8 cellular contexts compared by ENCODE assay signal in genomic region chr2:16900405-16901025, GRCh38.
DNase-seq lines count a peak whose midpoint lies in the region; ATAC-seq and TF ChIP-seq lines count a peak whose summit lies in the region.

No MANE protein-coding gene starts in this region.

- peak; percentile 83 for ATAC-seq in GM21619 (IDR thresholded peaks at IDR 0.05; ENCODE audit: unreplicated experiment)
- ATAC-seq in IMR-90 (ENCODE audit: low read depth) = no peak
- ATAC-seq in activated CD8-positive, alpha-beta T cell treated with anti-CD3 and anti-CD28 coated beads, Interleukin-2, amount 10 ng/mL, durations not matched to agents 7 days and 5 days = no peak
- no peak for ATAC-seq in GM21528 (IDR thresholded peaks at IDR 0.05; ENCODE audit: low FRiP score, unreplicated experiment)

- no peak overlapping the region for H3K27ac Mint-ChIP-seq in activated CD8-positive, alpha-beta T cell treated with anti-CD3 and anti-CD28 coated beads, Interleukin-2, amount 10 ng/mL, durations not matched to agents 7 days and 5 days
- no peak overlapping the region for H3K27ac Mint-ChIP-seq in neural crest cell (ENCODE audit: unreplicated experiment)

- no peaks in the 10 kb centered on the region for H3K36me3 ChIP-seq in IMR-90 (ENCODE audit: control insufficient read depth, insufficient read depth, low read length)

- no peak overlapping the region for H3K18ac ChIP-seq in IMR-90 (ENCODE audit: low read depth, low read length)

- H2AK5ac ChIP-seq in IMR-90 (ENCODE audit: low read depth, low read length) = no peak overlapping the region

- H3K4me3 Mint-ChIP-seq in activated CD8-positive, alpha-beta T cell treated with anti-CD3 and anti-CD28 coated beads, Interleukin-2, amount 10 ng/mL, durations not matched to agents 7 days and 5 days = no peak overlapping the region
- no peak overlapping the region for H3K4me3 Mint-ChIP-seq in neural crest cell

- no peak overlapping the region for H3K4ac ChIP-seq in IMR-90 (ENCODE audit: low read depth, low read length)

- H3K36me3 Mint-ChIP-seq in activated CD8-positive, alpha-beta T cell treated with anti-CD3 and anti-CD28 coated beads, Interleukin-2, amount 10 ng/mL, durations not matched to agents 7 days and 5 days (ENCODE audit: low read depth) = no peaks in the 10 kb centered on the region
- H3K36me3 Mint-ChIP-seq in neural crest cell (ENCODE audit: low read depth) = no peaks in the 10 kb centered on the region

- dilution Hi-C loops in IMR-90 (cut with HindIII; ENCODE audit: low sequenced_read_pairs, unreplicated experiment) = no loop called here

- intact Hi-C loops in IMR-90 (cut with micrococcal nuclease) = no loop called here

- no peaks in the 10 kb centered on the region for H3K9me3 Mint-ChIP-seq in activated CD8-positive, alpha-beta T cell treated with anti-CD3 and anti-CD28 coated beads, Interleukin-2, amount 10 ng/mL, durations not matched to agents 7 days and 5 days (ENCODE audit: insufficient read depth)
- H3K9me3 Mint-ChIP-seq in neural crest cell = peaks cover 3% of the 10 kb centered on the region

- POLR2A ChIA-PET in IMR-90 (lab: Charles Lee; ENCODE audit: unreplicated experiment) = no interaction called here
- POLR2A ChIA-PET in activated CD8-positive, alpha-beta T cell treated with anti-CD3 and anti-CD28 coated beads, Interleukin-2, amount 10 ng/mL, durations not matched to agents 7 days and 5 days (lab: Charles Lee) = no interaction called here

- H3K79me1 ChIP-seq in IMR-90 (ENCODE audit: low read depth in 1 of 2, low read length in 2 of 2) = no peaks in the 10 kb centered on the region

- H3K56ac ChIP-seq in IMR-90 (ENCODE audit: extremely low read depth, insufficient read depth, low read length) = no peak overlapping the region

- no peaks in the 10 kb centered on the region for H4K20me1 ChIP-seq in IMR-90 (ENCODE audit: insufficient read depth, low read length)

- no peak for TF ChIP-seq RAD21 in IMR-90 (IDR thresholded peaks at IDR 0.05; ENCODE audit: low read length)

- no TSS peak for BruUV-seq in IMR-90 (replicated peaks; lab: Mats Ljungman, UMichigan)

- CTCF ChIA-PET in IMR-90 (lab: Yijun Ruan, JAX) = no interaction called here
- CTCF ChIA-PET in activated CD8-positive, alpha-beta T cell treated with anti-CD3 and anti-CD28 coated beads, Interleukin-2, amount 10 ng/mL, durations not matched to agents 7 days and 5 days (lab: Charles Lee) = no interaction called here

- no peak for TF ChIP-seq POLR2A in IMR-90 (IDR thresholded peaks at IDR 0.05; ENCODE audit: low read depth, low read length)

- peaks cover 5% of the 10 kb centered on the region; the same call in 1 of the 2 replicates for H3K9me3 ChIP-seq in IMR-90 (ENCODE audit: control insufficient read depth, insufficient read depth, low read length)

- H2BK20ac ChIP-seq in IMR-90 (ENCODE audit: low read depth, low read length) = no peak overlapping the region

- in situ Hi-C loops in IMR-90 (cut with MboI; ENCODE audit: low sequenced_read_pairs) = no loop called here

- TF ChIP-seq CTCF in GM12872 (IDR thresholded peaks at IDR 0.05; ENCODE audit: insufficient read depth, low read depth, low read length) (peak; percentile 86), IMR-90 (conservative IDR thresholded peaks at IDR 0.05; ENCODE audit: low read depth, low read length) (peak; percentile 30), neural crest cell (conservative IDR thresholded peaks at IDR 0.05) (peak; percentile 65)

- H3K9me1 ChIP-seq in IMR-90 (ENCODE audit: insufficient read depth, low read length) = no peaks in the 10 kb centered on the region

- H3K14ac ChIP-seq in IMR-90 (replicated peaks; ENCODE audit: low read depth, low read length) = no peak overlapping the region

- H3K9ac ChIP-seq in IMR-90 (ENCODE audit: low read depth, low read length) = no peak overlapping the region

- H2BK5ac ChIP-seq in IMR-90 (ENCODE audit: low read depth, low read length, poor library complexity, severe bottlenecking) = no peak overlapping the region

- H2BK15ac ChIP-seq in IMR-90 (ENCODE audit: low read depth, low read length) = no peak overlapping the region

- no peak overlapping the region for H3K4me2 ChIP-seq in IMR-90 (ENCODE audit: low read depth, low read length)

- no peak overlapping the region for H3K4me3 ChIP-seq in IMR-90 (ENCODE audit: insufficient read depth, low read depth, low read length)

- H3K23ac ChIP-seq in IMR-90 (ENCODE audit: low read depth, low read length) = no peak overlapping the region

- H4K8ac ChIP-seq in IMR-90 (ENCODE audit: low read depth in 2 of 2, low read length in 2 of 2) = no peak overlapping the region

- H3K27me3 Mint-ChIP-seq in activated CD8-positive, alpha-beta T cell treated with anti-CD3 and anti-CD28 coated beads, Interleukin-2, amount 10 ng/mL, durations not matched to agents 7 days and 5 days (ENCODE audit: low read depth) = no peaks in the 10 kb centered on the region
- no peaks in the 10 kb centered on the region for H3K27me3 Mint-ChIP-seq in neural crest cell (ENCODE audit: low read depth)

- WGBS in IMR-90 (ENCODE audit: extremely low coverage in 2 of 2, insufficient read length in 1 of 2), 2 experiments = no CpG with 5 or more reads among the region's 6 CpGs

- H4K91ac ChIP-seq in IMR-90 (ENCODE audit: insufficient read depth, low read depth, low read length) = no peak overlapping the region

- H3K4me1 ChIP-seq in IMR-90 (ENCODE audit: control insufficient read depth, insufficient read depth, low read length) = no peaks in the 10 kb centered on the region

- H2AFZ ChIP-seq in IMR-90 (replicated peaks; ENCODE audit: low read length, poor library complexity) = no peak overlapping the region

- H2AK9ac ChIP-seq in IMR-90 (replicated peaks; ENCODE audit: low read depth, low read length, poor library complexity) = no peak overlapping the region

- H4K5ac ChIP-seq in IMR-90 (ENCODE audit: low read depth, low read length) = no peak overlapping the region

- no peaks in the 10 kb centered on the region for H3K27me3 ChIP-seq in IMR-90 (ENCODE audit: control insufficient read depth, insufficient read depth, low read length)

- H2BK120ac ChIP-seq in IMR-90 (ENCODE audit: low read depth, low read length) = no peak overlapping the region

- no peaks in the 10 kb centered on the region for H3K4me1 Mint-ChIP-seq in activated CD8-positive, alpha-beta T cell treated with anti-CD3 and anti-CD28 coated beads, Interleukin-2, amount 10 ng/mL, durations not matched to agents 7 days and 5 days (ENCODE audit: low read depth)
- H3K4me1 Mint-ChIP-seq in neural crest cell = no peaks in the 10 kb centered on the region

- H3K27ac ChIP-seq in IMR-90 (ENCODE audit: insufficient read depth, low read length) = no peak overlapping the region

- no peak for DNase-seq in IMR-90
- DNase-seq in activated CD8-positive, alpha-beta T cell treated with anti-CD3 and anti-CD28 coated beads, Interleukin-2, amount 10 ng/mL, durations not matched to agents 7 days and 5 days = peak; percentile 21
- DNase-seq in neural crest cell (ENCODE audit: low read depth, low spot score) = no peak
- no peak for DNase-seq in NCI-H2107 (lab: John Stamatoyannopoulos, UW)
- no peak for DNase-seq in pons (ENCODE audit: low spot score)

TF ChIP-seq in IMR-90, 13 proteins besides CTCF, POLR2A, EP300 and RAD21:
- no peak for TF ChIP-seq MAFK (IDR thresholded peaks at IDR 0.05; ENCODE audit: low read depth, low read length)
- no peak for TF ChIP-seq BHLHE40 (IDR thresholded peaks at IDR 0.05; ENCODE audit: low read depth, low read length)
- no peak for TF ChIP-seq RCOR1 (IDR thresholded peaks at IDR 0.05; ENCODE audit: insufficient replicate concordance, low read length)
- TF ChIP-seq MAZ (IDR thresholded peaks at IDR 0.05; ENCODE audit: borderline replicate concordance, low read depth, low read length) = no peak
- TF ChIP-seq MXI1 (IDR thresholded peaks at IDR 0.05; ENCODE audit: borderline replicate concordance, low read depth, low read length) = no peak
- TF ChIP-seq, protein P1, sequence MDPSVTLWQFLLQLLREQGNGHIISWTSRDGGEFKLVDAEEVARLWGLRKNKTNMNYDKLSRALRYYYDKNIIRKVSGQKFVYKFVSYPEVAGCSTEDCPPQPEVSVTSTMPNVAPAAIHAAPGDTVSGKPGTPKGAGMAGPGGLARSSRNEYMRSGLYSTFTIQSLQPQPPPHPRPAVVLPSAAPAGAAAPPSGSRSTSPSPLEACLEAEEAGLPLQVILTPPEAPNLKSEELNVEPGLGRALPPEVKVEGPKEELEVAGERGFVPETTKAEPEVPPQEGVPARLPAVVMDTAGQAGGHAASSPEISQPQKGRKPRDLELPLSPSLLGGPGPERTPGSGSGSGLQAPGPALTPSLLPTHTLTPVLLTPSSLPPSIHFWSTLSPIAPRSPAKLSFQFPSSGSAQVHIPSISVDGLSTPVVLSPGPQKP (IDR thresholded peaks at IDR 0.05; ENCODE audit: borderline replicate concordance, low read depth, low read length) = no peak
- TF ChIP-seq FOS (IDR thresholded peaks at IDR 0.05; ENCODE audit: low read depth, low read length) = no peak
- no peak for TF ChIP-seq NFE2L2 (IDR thresholded peaks at IDR 0.05; ENCODE audit: low read depth, low read length)
- no peak for TF ChIP-seq RFX5 (IDR thresholded peaks at IDR 0.05; ENCODE audit: low read depth, low read length)
- no peak for TF ChIP-seq CEBPB (IDR thresholded peaks at IDR 0.05; ENCODE audit: low read depth, low read length)
TF ChIP-seq in IMR-90: peak in this region for 0.

Comparison
In these comparisons a context has a peak if more than half of its experiments do, and no peak if none do; other contexts are left out.
1. CTCF ChIP-seq: peak in every context shown above with its lines; median percentile 86 in GM12872; 65 in neural crest cell; 30 in IMR-90.